25 cellular contexts compared by ENCODE assay signal in the genomic region with DNA sequence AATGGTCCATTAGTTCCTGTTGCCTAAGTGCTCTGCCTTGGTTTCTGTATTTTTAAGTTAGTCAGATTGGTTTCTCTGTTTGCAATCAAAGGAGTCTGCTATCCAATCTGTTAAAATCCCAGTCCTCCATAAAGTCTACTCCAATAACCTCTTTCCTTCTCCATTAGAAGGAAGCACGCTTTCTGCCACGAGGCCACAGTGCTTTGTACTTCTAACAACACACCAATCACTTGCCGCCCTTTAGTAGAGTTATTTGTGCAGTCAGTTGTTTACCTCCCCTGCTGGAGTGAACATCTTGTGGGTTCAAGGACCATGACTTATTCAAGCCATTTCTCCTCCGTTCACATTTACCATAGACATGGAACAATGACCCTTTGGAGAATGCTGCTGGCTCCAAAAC.
"Had no signal": no experiment of that assay in that cellular context is flagged by ENCODE, and none has a peak within 500 bp of the region (broad histone marks: within the 10 kb centered on the region; RNA-seq: fewer than 3 reads in every experiment).

No MANE protein-coding gene starts in this region.

- DNase-seq: colonic mucosa; cortex of kidney; effector CD8-positive, alpha-beta T cell; effector memory CD8-positive, alpha-beta T cell; endodermal cell; erythroblast; esophagus squamous epithelium; foreskin fibroblast; foreskin melanocyte; gastrocnemius medialis; glutamatergic neuron; head of caudate nucleus; heart right ventricle; hippocampal formation; left cardiac atrium; left lung; left ventricle myocardium superior; lower lobe of right lung; mesenchymal stem cell; mucosa of descending colon; naive B cell had no signal

- ATAC-seq: effector memory CD8-positive, alpha-beta T cell; esophagus mucosa; gastrocnemius medialis; heart right ventricle; left cardiac atrium; left lung; left ventricle myocardium superior; lower lobe of right lung; mucosa of descending colon had no signal

- FAIRE-seq: endometrium, islet of Langerhans, keratinocyte had no signal
